In the genomic region with DNA sequence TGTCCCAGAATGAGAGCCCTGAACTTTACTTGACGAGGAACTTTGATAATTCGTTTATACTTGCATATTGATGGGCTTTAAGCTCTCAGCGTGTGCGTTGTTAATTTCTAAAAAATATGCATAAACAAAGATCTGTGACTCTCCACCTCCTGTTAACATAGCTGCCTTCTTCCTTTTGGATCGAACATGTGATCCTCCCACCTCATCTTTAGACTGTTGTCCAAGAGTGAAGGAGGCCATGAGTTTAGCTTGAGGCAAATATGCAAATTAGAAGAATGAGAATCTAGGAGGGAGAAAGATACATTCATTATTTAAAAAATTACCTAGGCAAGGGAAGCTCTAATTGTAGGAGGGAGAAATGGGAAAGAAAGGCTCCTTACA, we compare ENCODE assay signal across 8 cellular contexts. TPM values are rescaled to one million over a fixed set of nuclear protein-coding genes. Genes with fewer than 3 reads are reported as not detected.
DNase-seq lines count a peak whose midpoint lies in the region; ATAC-seq and TF ChIP-seq lines count a peak whose summit lies in the region.

No MANE protein-coding gene starts in this region.

- POLR2A ChIA-PET in CD8-positive, alpha-beta memory T cell (lab: Charles Lee) = no interaction called here

- H3K9me3 Mint-ChIP-seq in CD8-positive, alpha-beta memory T cell = no peaks in the 10 kb centered on the region

- TF ChIP-seq CTCF in MM.1S (IDR thresholded peaks at IDR 0.05; ENCODE audit: low read length) (no peak), choroid plexus epithelial cell (conservative IDR thresholded peaks at IDR 0.05; ENCODE audit: low read depth, low read length) (no peak)

- peaks cover 8% of the 10 kb centered on the region for H3K4me1 ChIP-seq in CD8-positive, alpha-beta memory T cell (ENCODE audit: insufficient read depth, low read length)
- H3K4me1 ChIP-seq in MM.1S (ENCODE audit: low read length) (no peaks in the 10 kb centered on the region), muscle layer of duodenum (ENCODE audit: control insufficient read depth in 1 of 2, insufficient read depth in 2 of 2, low read length in 2 of 2) (peaks cover 0 to 10% of the 10 kb centered on the region in 2 donors)

- no peak for ATAC-seq in HG02642 (IDR thresholded peaks at IDR 0.05; ENCODE audit: poor library complexity, unreplicated experiment)

- peak overlapping the region; percentile 82 for H2AFZ ChIP-seq in MM.1S (ENCODE audit: low read length)

- H3K36me3 ChIP-seq in CD8-positive, alpha-beta memory T cell (ENCODE audit: insufficient read depth, low read length) = no peaks in the 10 kb centered on the region
- H3K36me3 ChIP-seq in MM.1S (replicated peaks; ENCODE audit: insufficient read depth, low read length) (no peaks in the 10 kb centered on the region), muscle layer of duodenum (ENCODE audit: control insufficient read depth in 1 of 2, insufficient read depth in 2 of 2, low read length in 2 of 2) (no peaks in the 10 kb centered on the region)

- H3K9me3 ChIP-seq in CD8-positive, alpha-beta memory T cell (ENCODE audit: low read length) = no peaks in the 10 kb centered on the region
- H3K9me3 ChIP-seq in MM.1S (replicated peaks; ENCODE audit: insufficient read depth, low read length) = no peaks in the 10 kb centered on the region
- no peaks in the 10 kb centered on the region for H3K9me3 ChIP-seq in muscle layer of duodenum (ENCODE audit: control insufficient read depth in 1 of 2, low read length in 2 of 2)

- CTCF ChIA-PET in CD8-positive, alpha-beta memory T cell (lab: Charles Lee) = interaction anchor here (0.8 to 2.1 kb wide), 3 partner anchors 9 to 33 kb away, joined by 3 to 8 read pairs (median 3); partner anchors contain the start of gene EML5

- no peaks in the 10 kb centered on the region for H3F3A ChIP-seq in MM.1S (ENCODE audit: insufficient read depth, low read length)

- H3K4me3 Mint-ChIP-seq in CD8-positive, alpha-beta memory T cell = peak overlapping the region; percentile 77 to 96 (median 89)

- peaks cover 10 to 11% of the 10 kb centered on the region in 2 donors for H3K27me3 Mint-ChIP-seq in CD8-positive, alpha-beta memory T cell

- H3K4me3 ChIP-seq in CD8-positive, alpha-beta memory T cell (ENCODE audit: low read length) = peak overlapping the region; percentile 81
- H3K4me3 ChIP-seq in MM.1S (ENCODE audit: low read length) (peak overlapping the region; percentile 72), choroid plexus epithelial cell (ENCODE audit: low read depth, low read length) (peak overlapping the region; percentile 91), muscle layer of duodenum (ENCODE audit: low read depth in 1 of 2, low read length in 2 of 2) (peak overlapping the region; percentile 77 to 92)

- no peak for DNase-seq in CD8-positive, alpha-beta memory T cell
- DNase-seq in MM.1S (no peak), choroid plexus epithelial cell (ENCODE audit: low read depth) (peak; percentile 38), SK-N-DZ (ENCODE audit: low spot score) (no peak), SW480 (ENCODE audit: low spot score) (no peak), NOMO-1 treated with dmso at 0.1 percent for 144 hours (lab: John Stamatoyannopoulos, UW; ENCODE audit: unreplicated experiment) (no peak)

- no peaks in the 10 kb centered on the region for H4K20me1 ChIP-seq in MM.1S (ENCODE audit: insufficient read depth, low read length)

- H3K9ac ChIP-seq in MM.1S (ENCODE audit: low read length) = peak overlapping the region; percentile 74; the same call in 1 of the 2 replicates

- peak overlapping the region; percentile 55 for H3K27ac ChIP-seq in CD8-positive, alpha-beta memory T cell (ENCODE audit: low read depth, low read length)
- H3K27ac ChIP-seq in MM.1S (ENCODE audit: low read length) (no peak overlapping the region), muscle layer of duodenum (ENCODE audit: low read length) (peak overlapping the region; percentile 89)

- H3K27ac Mint-ChIP-seq in CD8-positive, alpha-beta memory T cell = peak overlapping the region in 5 of 8 donors; percentile 42 to 89 (median 76)

- peaks cover 13 to 16% (median 16%) of the 10 kb centered on the region in 3 donors for H3K4me1 Mint-ChIP-seq in CD8-positive, alpha-beta memory T cell

- H3K9me2 ChIP-seq in MM.1S (replicated peaks; ENCODE audit: insufficient read depth, low read length) = no peaks in the 10 kb centered on the region

- no peaks in the 10 kb centered on the region for H3K79me2 ChIP-seq in MM.1S (ENCODE audit: low read length)

- H3K27me3 ChIP-seq in CD8-positive, alpha-beta memory T cell (ENCODE audit: insufficient read depth, low read length, poor library complexity, severe bottlenecking) = no peaks in the 10 kb centered on the region
- H3K27me3 ChIP-seq in MM.1S (replicated peaks; ENCODE audit: insufficient read depth, low read length) = no peaks in the 10 kb centered on the region
- no peaks in the 10 kb centered on the region for H3K27me3 ChIP-seq in muscle layer of duodenum (ENCODE audit: low read depth, low read length)

- H3K36me3 Mint-ChIP-seq in CD8-positive, alpha-beta memory T cell = peaks cover 0 to 3% (median 0%) of the 10 kb centered on the region in 3 donors

- H3K4me2 ChIP-seq in MM.1S (ENCODE audit: low read depth, low read length) = peak overlapping the region; percentile 80

RNA-seq across cellular contexts. Expression of gene TTC8, which starts 0.6 kb away (rescaled TPM):
- 1 to 10 TPM; 5.9 TPM for total RNA-seq in CD8-positive, alpha-beta memory T cell
- 1.4 TPM for polyA plus RNA-seq in CD8-positive, alpha-beta memory T cell
- polyA plus RNA-seq in SK-N-DZ (2014; cell fraction: cytosol; rRNA removed) = 177 and 198 TPM in 2 replicates
- 210 and 228 TPM in 2 replicates for polyA plus RNA-seq in SK-N-DZ (2014; cell fraction: nucleus; rRNA removed)

RNA-seq across cellular contexts. Expression of gene EML5, which starts 32.3 kb away (rescaled TPM):
- total RNA-seq in CD8-positive, alpha-beta memory T cell = 1 to 10 TPM; 3.2 to 3.6 TPM
- 0.86 TPM for polyA plus RNA-seq in CD8-positive, alpha-beta memory T cell
- polyA plus RNA-seq in SK-N-DZ (2014; cell fraction: cytosol; rRNA removed) = 84.1 and 113 TPM in 2 replicates
- polyA plus RNA-seq in SK-N-DZ (2014; cell fraction: nucleus; rRNA removed) = 300 and 397 TPM in 2 replicates
